8 cellular contexts compared by ENCODE assay signal in genomic region chr2:235495373-235496238, GRCh38. TPM values are rescaled to one million over a fixed set of nuclear protein-coding genes. Genes with fewer than 3 reads are reported as not detected.
DNase-seq lines count a peak whose midpoint lies in the region; ATAC-seq and TF ChIP-seq lines count a peak whose summit lies in the region.

No MANE protein-coding gene starts in this region.

- CTCF ChIA-PET in activated CD8-positive, alpha-beta T cell treated with anti-CD3 and anti-CD28 coated beads for 36 hours (lab: Charles Lee), result no interaction called here

- no peak for ATAC-seq in activated CD8-positive, alpha-beta T cell treated with anti-CD3 and anti-CD28 coated beads for 36 hours
- ATAC-seq in HG03469 (IDR thresholded peaks at IDR 0.05; ENCODE audit: unreplicated experiment), result no peak

- TF ChIP-seq CTCF in activated CD8-positive, alpha-beta T cell treated with anti-CD3 and anti-CD28 coated beads for 36 hours (IDR thresholded peaks at IDR 0.05), result no peak
- TF ChIP-seq CTCF in hepatocyte (IDR thresholded peaks at IDR 0.05; ENCODE audit: poor library complexity) (peak; percentile 3), smooth muscle cell (IDR thresholded peaks at IDR 0.05; ENCODE audit: borderline replicate concordance, insufficient read depth, poor library complexity, severe bottlenecking) (no peak)

- H3K4me1 ChIP-seq in hepatocyte (ENCODE audit: insufficient read depth) (peaks cover 21% of the 10 kb centered on the region), smooth muscle cell (ENCODE audit: low read depth) (peaks cover 29% of the 10 kb centered on the region)

- H3K36me3 Mint-ChIP-seq in activated CD8-positive, alpha-beta T cell treated with anti-CD3 and anti-CD28 coated beads for 36 hours (ENCODE audit: low read depth), result no peaks in the 10 kb centered on the region

- no peaks in the 10 kb centered on the region for H3K9me3 Mint-ChIP-seq in activated CD8-positive, alpha-beta T cell treated with anti-CD3 and anti-CD28 coated beads for 36 hours

- H3K9me2 ChIP-seq in hepatocyte (replicated peaks; ENCODE audit: insufficient read depth), result no peaks in the 10 kb centered on the region

- no peaks in the 10 kb centered on the region for H3K27me3 ChIP-seq in hepatocyte
- no peaks in the 10 kb centered on the region for H3K27me3 ChIP-seq in smooth muscle cell (ENCODE audit: low read depth)

- DNase-seq in NCI-H146 (lab: John Stamatoyannopoulos, UW), result peak; percentile 19
- DNase-seq in NCI-H146 treated with DMSO at 0.1 percent for 48 hours (lab: John Stamatoyannopoulos, UW; ENCODE audit: unreplicated experiment), result no peak
- DNase-seq in activated CD8-positive, alpha-beta T cell treated with anti-CD3 and anti-CD28 coated beads for 36 hours, result no peak
- no peak for DNase-seq in hepatocyte (ENCODE audit: low spot score)
- no peak for DNase-seq in smooth muscle cell (lab: John Stamatoyannopoulos, UW; ENCODE audit: unreplicated experiment)
- no peak for DNase-seq in activated gamma-delta T cell (lab: John Stamatoyannopoulos, UW)
- DNase-seq in NCI-H187 treated with DMSO at 0.1 percent for 48 hours (lab: John Stamatoyannopoulos, UW), result no peak

- H3K4me2 ChIP-seq in hepatocyte (peak overlapping the region; percentile 96), smooth muscle cell (peak overlapping the region; percentile 97)

- peak overlapping the region; percentile 54 for H3K4me3 Mint-ChIP-seq in activated CD8-positive, alpha-beta T cell treated with anti-CD3 and anti-CD28 coated beads for 36 hours

- WGBS in hepatocyte (ENCODE audit: low lambda C conversion rate, missing lambda C conversion rate), result 44% methylated on average over 18 of the region's 18 CpGs
- 40% methylated on average over 18 of the region's 18 CpGs for WGBS in smooth muscle cell (ENCODE audit: low lambda C conversion rate)

- H3K9me3 ChIP-seq in hepatocyte (ENCODE audit: low read depth) (no peaks in the 10 kb centered on the region), smooth muscle cell (replicated peaks; ENCODE audit: low read depth) (no peaks in the 10 kb centered on the region)

- POLR2A ChIA-PET in activated CD8-positive, alpha-beta T cell treated with anti-CD3 and anti-CD28 coated beads for 36 hours (lab: Charles Lee), result no interaction called here

- H3K9ac ChIP-seq in smooth muscle cell (ENCODE audit: low read depth), result no peak overlapping the region

- peaks cover 59% of the 10 kb centered on the region for H3K27me3 Mint-ChIP-seq in activated CD8-positive, alpha-beta T cell treated with anti-CD3 and anti-CD28 coated beads for 36 hours

- H2AFZ ChIP-seq in hepatocyte (peak overlapping the region; percentile 29), smooth muscle cell (ENCODE audit: low read depth) (no peak overlapping the region)

- H3F3A ChIP-seq in smooth muscle cell (ENCODE audit: low read depth), result peaks cover 11% of the 10 kb centered on the region

- H3K36me3 ChIP-seq in hepatocyte (replicated peaks; ENCODE audit: insufficient read depth, low read depth) (no peaks in the 10 kb centered on the region), smooth muscle cell (ENCODE audit: low read depth) (no peaks in the 10 kb centered on the region)

- H3K27ac ChIP-seq in hepatocyte, result no peak overlapping the region
- no peak overlapping the region for H3K27ac ChIP-seq in smooth muscle cell (ENCODE audit: low read depth)

- peaks cover 52% of the 10 kb centered on the region for H4K20me1 ChIP-seq in hepatocyte (ENCODE audit: insufficient read depth, poor library complexity, severe bottlenecking)
- H4K20me1 ChIP-seq in smooth muscle cell (ENCODE audit: low read depth), result peaks cover 57% of the 10 kb centered on the region

- peaks cover 8% of the 10 kb centered on the region for H3K4me1 Mint-ChIP-seq in activated CD8-positive, alpha-beta T cell treated with anti-CD3 and anti-CD28 coated beads for 36 hours (ENCODE audit: low read depth)

- H3K79me2 ChIP-seq in hepatocyte (peaks cover 60% of the 10 kb centered on the region), smooth muscle cell (ENCODE audit: low read depth) (peaks cover 59% of the 10 kb centered on the region)

- intact Hi-C loops in activated CD8-positive, alpha-beta T cell treated with anti-CD3 and anti-CD28 coated beads for 36 hours (cut with micrococcal nuclease), result no loop called here

- no peak overlapping the region for H3K27ac Mint-ChIP-seq in activated CD8-positive, alpha-beta T cell treated with anti-CD3 and anti-CD28 coated beads for 36 hours

- peak overlapping the region; percentile 96 for H3K4me3 ChIP-seq in hepatocyte
- H3K4me3 ChIP-seq in smooth muscle cell, result peak overlapping the region; percentile 67

RNA-seq across cellular contexts. Expression of gene AGAP1, which starts 1.8 kb away (rescaled TPM):
- total RNA-seq in activated CD8-positive, alpha-beta T cell treated with anti-CD3 and anti-CD28 coated beads for 36 hours, result 1 to 10 TPM; 2.5 to 2.9 TPM
- total RNA-seq in hepatocyte (19.2 and 20.0 TPM in 2 replicates), smooth muscle cell (9.8 and 12.5 TPM in 2 replicates)
- polyA plus RNA-seq in hepatocyte (7.9 and 12.1 TPM in 2 replicates), smooth muscle cell (3.9 TPM in 2 replicates)
